Comparison of ENCODE assay signal across 28 cellular contexts in genomic region chr10:5142199-5142598, GRCh38. TPM values are rescaled to one million over a fixed set of nuclear protein-coding genes. Genes with fewer than 3 reads are reported as not detected.
DNase-seq lines count a peak whose midpoint lies in the region; ATAC-seq and TF ChIP-seq lines count a peak whose summit lies in the region.
"Had no signal": no experiment of that assay in that cellular context is flagged by ENCODE, and none has a peak within 500 bp of the region (broad histone marks: within the 10 kb centered on the region; RNA-seq: fewer than 3 reads in every experiment).

No MANE protein-coding gene starts in this region.

- peaks cover 9% of the 10 kb centered on the region for H3K9me3 Mint-ChIP-seq in Calu3 (ENCODE audit: low read depth, unreplicated experiment)

- H3K9me3 ChIP-seq in hepatocyte (ENCODE audit: low read depth): no peaks in the 10 kb centered on the region

- H3K79me2 ChIP-seq in hepatocyte: no peaks in the 10 kb centered on the region

- peaks cover 7% of the 10 kb centered on the region for H3K4me1 ChIP-seq in hepatocyte (ENCODE audit: insufficient read depth)

- H3K36me3 ChIP-seq in hepatocyte (replicated peaks; ENCODE audit: insufficient read depth, low read depth): no peaks in the 10 kb centered on the region

- H3K27ac Mint-ChIP-seq in Calu3 (ENCODE audit: unreplicated experiment): peak overlapping the region; percentile 95
- H3K27ac Mint-ChIP-seq: CD4-positive, alpha-beta memory T cell; IgD-negative memory B cell had no signal

- no peak for TF ChIP-seq CTCF in Calu3 (IDR thresholded peaks at IDR 0.05; ENCODE audit: unreplicated experiment)
- TF ChIP-seq CTCF in hepatocyte (IDR thresholded peaks at IDR 0.05; ENCODE audit: poor library complexity): no peak
- no peak for TF ChIP-seq CTCF in dorsolateral prefrontal cortex (IDR thresholded peaks at IDR 0.05 in 54 of 56, conservative IDR thresholded peaks at IDR 0.05 in 2 of 56; ENCODE audit: low read depth in 1 of 56, partially characterized antibody in 56 of 56)

- 51% methylated on average over 4 of the region's 4 CpGs for WGBS in hepatocyte (ENCODE audit: low lambda C conversion rate, missing lambda C conversion rate)

- H4K20me1 ChIP-seq in hepatocyte (ENCODE audit: insufficient read depth, poor library complexity, severe bottlenecking): no peaks in the 10 kb centered on the region

- peaks cover 35% of the 10 kb centered on the region for H3K4me1 Mint-ChIP-seq in Calu3 (ENCODE audit: low read depth, unreplicated experiment)
- H3K4me1 Mint-ChIP-seq: CD4-positive, alpha-beta memory T cell; IgD-negative memory B cell had no signal

- DNase-seq in Calu3: no peak
- DNase-seq in hepatocyte (ENCODE audit: low spot score): peak; percentile 7
- DNase-seq in left kidney (ENCODE audit: low read depth, low spot score): peak; percentile 52
- peak; percentile 3 for DNase-seq in retina
- no peak for DNase-seq in cerebellum (ENCODE audit: low spot score)
- DNase-seq in left lobe of liver (ENCODE audit: low spot score): no peak
- DNase-seq in dorsolateral prefrontal cortex: no peak
- DNase-seq: C1 segment of cervical spinal cord; CD4-positive, alpha-beta memory T cell; COR-L47; DMS79 treated with DMSO at 0.1 percent for 48 hours; GF-D8; MM.1S; NCI-H1048; NCI-H1417; NCI-H1694; NCI-H2081; NCI-H2171; NCI-H226; NCI-H510A; NCI-H69; Right ventricle myocardium superior; RPMI8226 had no signal

- CTCF ChIA-PET in Calu3 (lab: Charles Lee): interaction anchor here (0.6 to 1.6 kb wide), 6 partner anchors 16 to 1064 kb away, joined by 3 to 4 read pairs (median 3); no protein-coding TSS in a partner anchor

- H3K4me3 Mint-ChIP-seq in Calu3 (ENCODE audit: low read depth, unreplicated experiment): peak overlapping the region; percentile 55
- H3K4me3 Mint-ChIP-seq: CD4-positive, alpha-beta memory T cell; IgD-negative memory B cell had no signal

- H3K27me3 Mint-ChIP-seq in Calu3 (ENCODE audit: unreplicated experiment): no peaks in the 10 kb centered on the region
- H3K27me3 Mint-ChIP-seq: IgD-negative memory B cell had no signal

- no peak overlapping the region for H3K4me3 ChIP-seq in hepatocyte
- H3K4me3 ChIP-seq in dorsolateral prefrontal cortex: no peak overlapping the region

- ATAC-seq in GM21390 (IDR thresholded peaks at IDR 0.05; ENCODE audit: unreplicated experiment) (no peak), left lobe of liver (no peak)

- intact Hi-C loops in Calu3 (cut with micrococcal nuclease; ENCODE audit: unreplicated experiment): loop anchor here (10.0 kb wide), 1 partner anchor 53 kb away; the partner anchor contains the start of gene AKR1C4
- intact Hi-C loops in dorsolateral prefrontal cortex (cut with DNase I): no loop called here

- H3K27ac ChIP-seq in hepatocyte: peak overlapping the region; percentile 55
- no peak overlapping the region for H3K27ac ChIP-seq in dorsolateral prefrontal cortex
- H3K27ac ChIP-seq: KMS-11 had no signal

- H2AFZ ChIP-seq in hepatocyte: no peak overlapping the region

- no peaks in the 10 kb centered on the region for H3K9me2 ChIP-seq in hepatocyte (replicated peaks; ENCODE audit: insufficient read depth)

- H3K27me3 ChIP-seq in hepatocyte (no peaks in the 10 kb centered on the region), dorsolateral prefrontal cortex (no peaks in the 10 kb centered on the region)

- H3K36me3 Mint-ChIP-seq in Calu3 (ENCODE audit: insufficient read depth, unreplicated experiment): peaks cover 11% of the 10 kb centered on the region
- H3K36me3 Mint-ChIP-seq: IgD-negative memory B cell had no signal

- H3K4me2 ChIP-seq in hepatocyte: no peak overlapping the region
- H3K4me2 ChIP-seq: KMS-11 had no signal

- BruUV-seq in Calu3 (replicated peaks; lab: Mats Ljungman, UMichigan): no TSS peak

RNA-seq across cellular contexts. Expression of gene AKR1C8, which starts 42.8 kb away (rescaled TPM):
- total RNA-seq in Calu3 (2022): not detected in 2 replicates
- total RNA-seq in hepatocyte: not detected in 2 replicates
- 0.19 TPM in 1 of 2 replicates, not detected in the other for polyA plus RNA-seq in hepatocyte
- 0.45 TPM for total RNA-seq in cerebellum
- 24.7 TPM for total RNA-seq in left lobe of liver
- 1 to 10 TPM in 1 of 120 experiments, not detected in 119; 1.2 TPM for total RNA-seq in dorsolateral prefrontal cortex
- total RNA-seq: Right ventricle myocardium superior, SK-MEL-5 had no signal
- polyA plus RNA-seq: CD4-positive, alpha-beta memory T cell; IgD-negative memory B cell had no signal

RNA-seq across cellular contexts. Expression of gene AKR1C3, which starts 48.0 kb away (rescaled TPM):
- total RNA-seq in Calu3 (2022) (177 and 181 TPM in 2 replicates), hepatocyte (53.5 and 66.2 TPM in 2 replicates), cerebellum (1.6 TPM), left lobe of liver (327 TPM), dorsolateral prefrontal cortex (10 to 100 TPM in 91 of 120 experiments, 1 to 10 TPM in 29; 3.9 to 46.5 (median 13.7) TPM)
- polyA plus RNA-seq in hepatocyte: 31.6 and 54.6 TPM in 2 replicates
- total RNA-seq: SK-MEL-5 had no signal

RNA-seq across cellular contexts. Expression of gene AKR1C4, which starts 54.4 kb away (rescaled TPM):
- total RNA-seq in Calu3 (2022): 0.40 and 0.76 TPM in 2 replicates
- total RNA-seq in hepatocyte: 1.5 and 1.7 TPM in 2 replicates
- 0.40 and 0.52 TPM in 2 replicates for polyA plus RNA-seq in hepatocyte
- total RNA-seq in cerebellum: not detected
- 292 TPM for total RNA-seq in left lobe of liver
- total RNA-seq in dorsolateral prefrontal cortex: not detected
- total RNA-seq: A673; CD4-positive, alpha-beta memory T cell; Right ventricle myocardium superior; SK-MEL-5 had no signal
- polyA plus RNA-seq: CD4-positive, alpha-beta memory T cell; IgD-negative memory B cell had no signal

Comparison
In these comparisons a context has a peak if more than half of its experiments do, and no peak if none do; other contexts are left out.
1. DNase-seq: peak in hepatocyte (single experiment), left kidney (single experiment) and retina (single experiment); none in Calu3 (single experiment), cerebellum (single experiment), left lobe of liver (single experiment) and dorsolateral prefrontal cortex (0 of 10).
2. RNA of gene AKR1C8, which starts 42.8 kb away (total RNA-seq): 24.7 TPM in left lobe of liver (single experiment); 0.45 TPM in cerebellum (single experiment), not detected in Calu3, not detected in hepatocyte and 1.2 TPM in dorsolateral prefrontal cortex; every median in the first group is over 10 times any median in the second.
3. RNA of gene AKR1C4, which starts 54.4 kb away (total RNA-seq): 292 TPM in left lobe of liver (single experiment); 1.5 to 1.7 TPM in hepatocyte, 0.40 to 0.76 TPM in Calu3, not detected in cerebellum (single experiment) and not detected in dorsolateral prefrontal cortex; every median in the first group is over 100 times any median in the second.